27 cellular contexts compared by ENCODE assay signal in genomic region chr2:120016800-120017199, GRCh38. TPM values are rescaled to one million over a fixed set of nuclear protein-coding genes. Genes with fewer than 3 reads are reported as not detected.
A peak's percentile ranks its signal among the peaks of the same experiment; 100 is the strongest.
DNase-seq lines count a peak whose midpoint lies in the region; ATAC-seq, FAIRE-seq and TF ChIP-seq lines count a peak whose summit lies in the region.
"Had no signal": no experiment of that assay in that cellular context is flagged by ENCODE, and none has a peak within 500 bp of the region (broad histone marks: within the 10 kb centered on the region; RNA-seq: fewer than 3 reads in every experiment).

No MANE protein-coding gene starts in this region.

- no peak overlapping the region for H4K5ac ChIP-seq in H1 (ENCODE audit: insufficient read length, low read depth, low read length)

- H3K4ac ChIP-seq in H1 (replicated peaks; ENCODE audit: insufficient read length, low read depth, low read length): no peak overlapping the region

- H2BK12ac ChIP-seq in H1 (ENCODE audit: low read depth, low read length): no peak overlapping the region

- H2AFZ ChIP-seq in HepG2 (ENCODE audit: low read length) (no peak overlapping the region), H1 (ENCODE audit: low read length) (no peak overlapping the region)

- no peak overlapping the region for H4K91ac ChIP-seq in H1 (replicated peaks; ENCODE audit: insufficient read length, low read length)

- H3K4me1 Mint-ChIP-seq in neural crest cell: peaks cover 30% of the 10 kb centered on the region

- H4K20me1 ChIP-seq in HepG2 (ENCODE audit: insufficient read depth, low read length): peaks cover 33% of the 10 kb centered on the region
- H4K20me1 ChIP-seq in H1 (replicated peaks in 1 of 2; ENCODE audit: control insufficient read depth in 1 of 2, insufficient read depth in 2 of 2, low read length in 2 of 2): peaks cover 6 to 7% of the 10 kb centered on the region in 2 experiments

- H2BK20ac ChIP-seq in H1 (ENCODE audit: low read length): no peak overlapping the region

- H3K79me2 ChIP-seq in HepG2 (ENCODE audit: insufficient read depth, low read length): peaks cover 80% of the 10 kb centered on the region
- H3K79me2 ChIP-seq in H1 (ENCODE audit: control insufficient read depth in 1 of 2, insufficient read depth in 2 of 2, low read length in 2 of 2): peaks cover 5 to 71% of the 10 kb centered on the region in 2 experiments

- H3K9me3 ChIP-seq in HepG2 (ENCODE audit: low read length) (no peaks in the 10 kb centered on the region), right lobe of liver (no peaks in the 10 kb centered on the region), H1 (ENCODE audit: insufficient read depth in 2 of 2, low read depth in 1 of 2, low read length in 1 of 2) (no peaks in the 10 kb centered on the region), adrenal gland (replicated peaks in 1 of 3) (no peaks in the 10 kb centered on the region)
- H3K9me3 ChIP-seq: MG63 had no signal

- POLR2A ChIA-PET in HepG2 (lab: Yijun Ruan, JAX) (no interaction called here), H1 (lab: Charles Lee; ENCODE audit: partially characterized antibody) (interaction anchor here (1.1 to 1.4 kb wide), 2 partner anchors 13 to 17 kb away, joined by 4 to 5 read pairs; no protein-coding TSS in a partner anchor)

- no peak for TF ChIP-seq POLR2A in HepG2 (IDR thresholded peaks at IDR 0.05; ENCODE audit: insufficient read depth in 1 of 2, low read depth in 2 of 2, low read length in 2 of 2)
- TF ChIP-seq POLR2A in right lobe of liver (IDR thresholded peaks at IDR 0.05): no peak
- no peak for TF ChIP-seq POLR2A in H1 (IDR thresholded peaks at IDR 0.05; ENCODE audit: control extremely low read depth in 1 of 2, low read depth in 2 of 2, low read length in 2 of 2)
- no peak for TF ChIP-seq POLR2A in adrenal gland (IDR thresholded peaks at IDR 0.05)

- CTCF ChIA-PET in HepG2 (lab: Yijun Ruan, JAX; ENCODE audit: low intra/inter-chr PET ratio, low total read pairs): no interaction called here
- CTCF ChIA-PET in H1 (lab: Charles Lee; ENCODE audit: partially characterized antibody): interaction anchor here (1.0 kb wide), 1 partner anchor 159 kb away, joined by 3 read pairs; no protein-coding TSS in a partner anchor

- intact Hi-C loops in HepG2 (cut with micrococcal nuclease; ENCODE audit: unreplicated experiment) (loop anchor here (2.0 kb wide), 1 partner anchor 20 kb away; no protein-coding TSS in a partner anchor), right lobe of liver (cut with DNase I) (no loop called here), adrenal gland (cut with DNase I) (no loop called here)

- ATAC-seq in HepG2 (no peak), right lobe of liver (no peak)

- 78% methylated on average over 3 of the region's 3 CpGs for WGBS in HepG2 (ENCODE audit: low lambda C conversion rate)
- 88% methylated on average over 3 of the region's 3 CpGs for WGBS in right lobe of liver (ENCODE audit: insufficient coverage, low coverage, low lambda C conversion rate, missing lambda C conversion rate)
- WGBS in H1 (ENCODE audit: extremely low coverage in 1 of 2, insufficient coverage in 1 of 2, insufficient read length in 1 of 2, insufficient replicate concordance in 2 of 2, low coverage in 1 of 2, low lambda C conversion rate in 2 of 2, missing lambda C conversion rate in 1 of 2), 2 experiments: 89% methylated on average over 3 of the region's 3 CpGs; no CpG with 5 or more reads in 1 of the 2 experiments
- WGBS in adrenal gland, 4 donors: 70 to 80% (median 71%) methylated on average over 3 of the region's 3 CpGs

- no peak overlapping the region for H2AK5ac ChIP-seq in H1 (ENCODE audit: low read depth, low read length)

- H3K23me2 ChIP-seq in H1 (ENCODE audit: low read depth, low read length): no peaks in the 10 kb centered on the region

- in situ Hi-C loops in HepG2 (cut with HindIII; ENCODE audit: extremely low pct_ligation_motif_present, low pct_unique_long_range_greater_than_20kb): no loop called here

- DNase-seq in HepG2 (ENCODE audit: low spot score) (no peak), right lobe of liver (no peak), H1 (ENCODE audit: low read depth in 1 of 2, low spot score in 2 of 2) (no peak), neural crest cell (ENCODE audit: low read depth, low spot score) (no peak), AG08396 (ENCODE audit: low spot score) (no peak), GM19240 (ENCODE audit: insufficient read length, low spot score) (no peak), adrenal gland (no peak), SW480 (ENCODE audit: low spot score) (no peak)
- DNase-seq: CD8-positive, alpha-beta memory T cell; GDM1; H9; Kasumi-1; MG63; NCI-H1417; NCI-H1694 treated with DMSO at 0.1 percent for 48 hours; NCI-H2081 treated with DMSO at 0.1 percent for 48 hours; NCI-H2171 treated with DMSO at 0.1 percent for 48 hours; NCI-H446; NCI-H526; OCI-M1; RPMI8226; SHP77; SW 1271 had no signal

- H3K79me1 ChIP-seq in H1 (ENCODE audit: low read depth, low read length): 0 out of 2 replicates have a peak, but pooled peaks cover 2% of the 10 kb centered on the region

- TF ChIP-seq CTCF in HepG2 (CRISPR knock-in tag; IDR thresholded peaks at IDR 0.05) (no peak), right lobe of liver (IDR thresholded peaks at IDR 0.05) (no peak), H1 (IDR thresholded peaks at IDR 0.05; ENCODE audit: control extremely low read depth in 1 of 3, insufficient read depth in 1 of 3, low read depth in 1 of 3, low read length in 3 of 3) (no peak), neural crest cell (conservative IDR thresholded peaks at IDR 0.05) (no peak), adrenal gland (IDR thresholded peaks at IDR 0.05) (no peak)

- no peak for FAIRE-seq in HepG2 (lab: Jason Lieb, UNC)
- FAIRE-seq in H1 (lab: Jason Lieb, UNC): no peak
- FAIRE-seq: HTR-8/SVneo had no signal

- H2BK5ac ChIP-seq in H1 (ENCODE audit: low read depth, low read length): no peak overlapping the region

- H2BK15ac ChIP-seq in H1 (ENCODE audit: low read length): no peak overlapping the region

- no peak overlapping the region for H2BK120ac ChIP-seq in H1 (replicated peaks; ENCODE audit: low read depth, low read length)

- TF ChIP-seq RAD21 in HepG2 (CRISPR knock-in tag; IDR thresholded peaks at IDR 0.05) (no peak), H1 (IDR thresholded peaks at IDR 0.05 in 1 of 2, conservative IDR thresholded peaks at IDR 0.05 in 1 of 2; ENCODE audit: low read depth in 2 of 2, low read length in 2 of 2) (no peak)

- H3K36me3 Mint-ChIP-seq in neural crest cell (ENCODE audit: low read depth): peaks cover 25% of the 10 kb centered on the region

- H3K4me3 ChIP-seq in HepG2 (replicated peaks in 1 of 3; ENCODE audit: insufficient read depth in 1 of 3, low read depth in 2 of 3, low read length in 3 of 3): no peak overlapping the region
- H3K4me3 ChIP-seq in right lobe of liver: no peak overlapping the region
- no peak overlapping the region for H3K4me3 ChIP-seq in H1 (ENCODE audit: extremely low read depth in 1 of 4, insufficient read depth in 2 of 4, low read depth in 3 of 4, low read length in 4 of 4)
- no peak overlapping the region for H3K4me3 ChIP-seq in adrenal gland
- H3K4me3 ChIP-seq: MG63 had no signal

- peaks cover 54% of the 10 kb centered on the region for H3K4me1 ChIP-seq in HepG2 (ENCODE audit: insufficient read depth, low read length)
- peaks cover 0 to 10% (median 2%) of the 10 kb centered on the region in 4 donors for H3K4me1 ChIP-seq in right lobe of liver
- peaks cover 0 to 6% (median 2%) of the 10 kb centered on the region in 4 experiments; a peak in 3 of 7 replicates for H3K4me1 ChIP-seq in H1 (replicated peaks in 1 of 4; ENCODE audit: control insufficient read depth in 3 of 4, insufficient read depth in 4 of 4, low read length in 3 of 4)
- H3K4me1 ChIP-seq in adrenal gland (replicated peaks in 1 of 2): peaks cover 4 to 23% of the 10 kb centered on the region in 2 donors

- no peak overlapping the region for H3K23ac ChIP-seq in H1 (ENCODE audit: insufficient read length)

- H3K9ac ChIP-seq in HepG2 (ENCODE audit: insufficient read depth, low read depth, low read length) (no peak overlapping the region), H1 (replicated peaks in 1 of 4; ENCODE audit: extremely low read depth in 1 of 4, low read depth in 3 of 4, low read length in 3 of 4) (no peak overlapping the region)

- no peaks in the 10 kb centered on the region for H3K9me3 Mint-ChIP-seq in neural crest cell
- H3K9me3 Mint-ChIP-seq: CD8-positive, alpha-beta memory T cell; IgD-negative memory B cell had no signal

- H3K27me3 ChIP-seq in HepG2 (ENCODE audit: control insufficient read depth in 1 of 2, insufficient read depth in 2 of 2, low read length in 2 of 2) (no peaks in the 10 kb centered on the region; a peak in 1 of 5 replicates), right lobe of liver (no peaks in the 10 kb centered on the region), H1 (replicated peaks in 1 of 4; ENCODE audit: control insufficient read depth in 3 of 4, extremely low read depth in 1 of 4, insufficient read depth in 3 of 4, low read length in 3 of 4) (peaks cover 0 to under 1% (median 0%) of the 10 kb centered on the region in 4 experiments; a peak in 1 of 7 replicates), adrenal gland (no peaks in the 10 kb centered on the region)
- H3K27me3 ChIP-seq: MG63 had no signal

- H3K14ac ChIP-seq in H1 (ENCODE audit: insufficient read length): no peak overlapping the region

- H3K18ac ChIP-seq in H1 (ENCODE audit: extremely low read depth, low read length): no peak overlapping the region

- TF ChIP-seq EP300 in HepG2 (IDR thresholded peaks at IDR 0.05; ENCODE audit: low read depth in 2 of 2, low read length in 2 of 2): no peak
- no peak for TF ChIP-seq EP300 in HepG2 (CRISPR knock-in tag; IDR thresholded peaks at IDR 0.05; ENCODE audit: borderline replicate concordance)
- no peak for TF ChIP-seq EP300 in H1 (IDR thresholded peaks at IDR 0.05; ENCODE audit: borderline replicate concordance in 1 of 2, low read depth in 2 of 2, low read length in 2 of 2)

- H3K56ac ChIP-seq in H1 (replicated peaks; ENCODE audit: insufficient read length, low read depth, low read length): no peak overlapping the region

- no peak overlapping the region for H3K27ac Mint-ChIP-seq in neural crest cell (ENCODE audit: unreplicated experiment)
- H3K27ac Mint-ChIP-seq: CD8-positive, alpha-beta memory T cell; IgD-negative memory B cell had no signal

- no TSS peak for BruUV-seq in HepG2 (replicated peaks; lab: Mats Ljungman, UMichigan)

- H4K8ac ChIP-seq in H1 (ENCODE audit: extremely low read depth, insufficient read depth, low read length): no peak overlapping the region

- H3K27ac ChIP-seq in HepG2 (ENCODE audit: extremely low read length, insufficient read depth, low read length) (no peak overlapping the region), right lobe of liver (peak overlapping the region in 1 of 3 donors; percentile 7), H1 (ENCODE audit: low read depth, low read length) (no peak overlapping the region), adrenal gland (no peak overlapping the region)
- H3K27ac ChIP-seq: 22Rv1, C4-2B had no signal

- H3K4me2 ChIP-seq in HepG2 (ENCODE audit: low read depth, low read length) (peak overlapping the region; percentile 33), H1 (ENCODE audit: insufficient read depth in 1 of 2, low read depth in 2 of 2, low read length in 2 of 2) (peak overlapping the region in 1 of 2 experiments; percentile 16; a peak in 1 of 4 replicates)

- no peaks in the 10 kb centered on the region for H3K27me3 Mint-ChIP-seq in neural crest cell (ENCODE audit: low read depth)
- H3K27me3 Mint-ChIP-seq: IgD-negative memory B cell had no signal

- H3K36me3 ChIP-seq in HepG2 (replicated peaks in 1 of 2; ENCODE audit: control insufficient read depth in 1 of 2, insufficient read depth in 2 of 2, low read length in 2 of 2) (peaks cover 0 to 4% of the 10 kb centered on the region in 2 experiments; a peak in 1 of 5 replicates), right lobe of liver (peaks cover 0 to 3% (median 0%) of the 10 kb centered on the region in 4 donors), H1 (ENCODE audit: control insufficient read depth in 2 of 4, insufficient read depth in 4 of 4, low read length in 3 of 4) (no peaks in the 10 kb centered on the region; a peak in 2 of 8 replicates), adrenal gland (replicated peaks in 1 of 2) (no peaks in the 10 kb centered on the region)
- H3K36me3 ChIP-seq: MG63 had no signal

- peak overlapping the region; percentile 64 for H3K4me3 Mint-ChIP-seq in neural crest cell
- H3K4me3 Mint-ChIP-seq: H9 had no signal

RNA-seq across cellular contexts. Expression of gene EPB41L5, which starts 3.9 kb away (rescaled TPM):
- total RNA-seq in HepG2 (2016; rRNA removed; fragmentation: Illumina TruSeq; extraction: Trizol) (47.5 and 64.6 TPM in 2 replicates), right lobe of liver (10 to 100 TPM; 27.1 to 54.1 (median 43.3) TPM), neural crest cell (41.1 and 42.7 TPM in 2 replicates), adrenal gland (10 to 100 TPM; 10.9 to 25.8 (median 16.1) TPM)
- total RNA-seq in HepG2 (2016; cell fraction: cytosol; rRNA removed; fragmentation: Illumina TruSeq; extraction: Trizol; ENCODE audit: low read depth): 99.6 and 115 TPM in 2 replicates
- 44.8 and 61.7 TPM in 2 replicates for total RNA-seq in HepG2 (2016; cell fraction: insoluble cytoplasmic fraction; rRNA removed; fragmentation: Illumina TruSeq; extraction: Trizol)
- 54.2 and 59.7 TPM in 2 replicates for total RNA-seq in HepG2 (2016; cell fraction: membrane; rRNA removed; fragmentation: Illumina TruSeq; extraction: Trizol)
- total RNA-seq in HepG2 (2016; cell fraction: nucleus; rRNA removed; fragmentation: Illumina TruSeq; extraction: Trizol): 92.1 and 96.5 TPM in 2 replicates
- polyA plus RNA-seq in HepG2 (2011; rRNA removed) (33.6 and 40.5 TPM in 2 replicates), H1 (2011; rRNA removed) (12.5 and 13.5 TPM in 2 replicates), adrenal gland (1 to 10 TPM; 2.6 to 10.0 (median 3.0) TPM)
- polyA plus RNA-seq in HepG2 (2011; cell fraction: cytosol; rRNA removed): 18.0 and 25.9 TPM in 2 replicates
- 52.7 and 57.0 TPM in 2 replicates for polyA plus RNA-seq in HepG2 (2011; cell fraction: nucleus; rRNA removed)
- 27.8 and 36.9 TPM in 2 replicates for polyA plus RNA-seq in HepG2 (2012)
- polyA plus RNA-seq in HepG2 (2016; cell fraction: cytosol; fragmentation: Illumina TruSeq; extraction: Trizol; ENCODE audit: low read depth): 2.2 and 2.3 TPM in 2 replicates
- polyA plus RNA-seq in HepG2 (2016; cell fraction: insoluble cytoplasmic fraction; fragmentation: Illumina TruSeq; extraction: Trizol; ENCODE audit: low read depth): 42.1 and 46.5 TPM in 2 replicates
- polyA plus RNA-seq in HepG2 (2016; cell fraction: membrane; fragmentation: Illumina TruSeq; extraction: Trizol; ENCODE audit: low read depth): 6.1 and 6.6 TPM in 2 replicates
- polyA plus RNA-seq in HepG2 (2016; cell fraction: nucleus; fragmentation: Illumina TruSeq; extraction: Trizol; ENCODE audit: insufficient read depth, low read depth): 58.6 and 59.7 TPM in 2 replicates
- polyA minus RNA-seq in HepG2 (2011; rRNA and poly(A)+ RNA removed; ENCODE audit: low replicate concordance): 1.2 and 68.6 TPM in 2 replicates
- 53.8 and 54.3 TPM in 2 replicates for polyA minus RNA-seq in HepG2 (2011; cell fraction: cytosol; rRNA and poly(A)+ RNA removed)
- 328 and 391 TPM in 2 replicates for polyA minus RNA-seq in HepG2 (2011; cell fraction: nucleus; rRNA and poly(A)+ RNA removed)
- 29.7 and 32.3 TPM in 2 replicates for total RNA-seq in H1 (2021; fragmentation: NEBNext Ultra II Directional; extraction: Animal tissue kit (Norgen Biotek cat#: 25700))
- 21.2 TPM for polyA plus RNA-seq in H1 (2011; cell fraction: cytosol; rRNA removed)
- 19.4 TPM for polyA plus RNA-seq in H1 (2011; cell fraction: nucleus; rRNA removed)
- 14.5 to 22.6 TPM (median 18.6 TPM) in 4 replicates for polyA plus RNA-seq in H1 (2012, experiment 1 of 2)
- polyA plus RNA-seq in H1 (2012, experiment 2 of 2): 1.8 TPM
- 15.3 TPM for polyA plus RNA-seq in H1 (2013, experiment 1 of 2)
- polyA plus RNA-seq in H1 (2013, experiment 2 of 2): 15.9 TPM
- 56.2 and 74.9 TPM in 2 replicates for polyA minus RNA-seq in H1 (2011; rRNA and poly(A)+ RNA removed)
- polyA minus RNA-seq in H1 (2011; cell fraction: cytosol; rRNA and poly(A)+ RNA removed): 25.6 TPM
- polyA minus RNA-seq in H1 (2011; cell fraction: nucleus; rRNA and poly(A)+ RNA removed): 79.9 TPM

Comparison
In these comparisons a context has a peak if more than half of its experiments do, and no peak if none do; other contexts are left out.
1. Of the 41 proteins assayed by ChIP-seq in both HepG2 and H1: peak only in HepG2: none; only in H1: none; in both: CEBPB; in neither: 40.